15 cellular contexts compared by ENCODE assay signal in genomic region chr1:3618576-3618903, GRCh38. TPM values are rescaled to one million over a fixed set of nuclear protein-coding genes. Genes with fewer than 3 reads are reported as not detected.
"Had no signal": no experiment of that assay in that cellular context is flagged by ENCODE, and none has a peak within 500 bp of the region (broad histone marks: within the 10 kb centered on the region; RNA-seq: fewer than 3 reads in every experiment).

No MANE protein-coding gene starts in this region.

- H3K27ac Mint-ChIP-seq: activated B cell treated with CpG ODN at 0.5 μM for 24 hours; activated CD4-positive, alpha-beta T cell treated with anti-CD3 and anti-CD28 coated beads, Interleukin-2, amount 10 ng/mL, durations not matched to agents 24 days and 14 days; activated CD8-positive, alpha-beta T cell treated with anti-CD3 and anti-CD28 coated beads, Interleukin-2, amount 10 ng/mL, durations not matched to agents 7 days and 5 days; activated naive CD8-positive, alpha-beta T cell treated with anti-CD3 and anti-CD28 coated beads, Interleukin-2, amount 10 ng/mL, durations not matched to agents 7 days and 5 days; dendritic cell treated with granulocyte-macrophage colony-stimulating factor and Interleukin-4, amounts not matched to agents 40 ng/mL and 50 ng/mL, for 4 days had no signal

- H3K36me3 Mint-ChIP-seq: activated naive CD8-positive, alpha-beta T cell treated with anti-CD3 and anti-CD28 coated beads, Interleukin-2, amount 10 ng/mL, durations not matched to agents 7 days and 5 days; naive thymus-derived CD8-positive, alpha-beta T cell had no signal

- H3K27me3 Mint-ChIP-seq: stimulated activated naive CD8-positive, alpha-beta T cell treated with anti-CD3 and anti-CD28 coated beads, Interleukin-15, Interleukin-2, amounts not matched to agents 100 ng/mL and 50 ng/mL, for 24 hours had no signal

- H3K4me3 Mint-ChIP-seq: activated CD4-positive, alpha-beta T cell treated with anti-CD3 and anti-CD28 coated beads, Interleukin-2, amount 10 ng/mL, durations not matched to agents 24 days and 14 days; activated CD8-positive, alpha-beta T cell treated with anti-CD3 and anti-CD28 coated beads, Interleukin-2, amount 10 ng/mL, durations not matched to agents 7 days and 5 days; activated naive CD8-positive, alpha-beta T cell treated with anti-CD3 and anti-CD28 coated beads, Interleukin-2, amount 10 ng/mL, durations not matched to agents 7 days and 5 days; dendritic cell treated with granulocyte-macrophage colony-stimulating factor and Interleukin-4, amounts not matched to agents 40 ng/mL and 50 ng/mL, for 4 days had no signal

- H3K27ac ChIP-seq: heart right ventricle, neutrophil, skin epidermis, upper lobe of left lung had no signal

- H3K4me3 ChIP-seq: heart right ventricle, mucosa of descending colon, skin epidermis, upper lobe of left lung had no signal

- H3K9me3 Mint-ChIP-seq: activated B cell treated with CpG ODN at 0.5 μM for 24 hours; activated CD4-positive, alpha-beta T cell treated with anti-CD3 and anti-CD28 coated beads, Interleukin-2, amount 10 ng/mL, durations not matched to agents 24 days and 14 days; activated naive CD8-positive, alpha-beta T cell treated with anti-CD3 and anti-CD28 coated beads, Interleukin-2, amount 10 ng/mL, durations not matched to agents 7 days and 5 days; dendritic cell treated with granulocyte-macrophage colony-stimulating factor and Interleukin-4, amounts not matched to agents 40 ng/mL and 50 ng/mL, for 4 days; naive thymus-derived CD8-positive, alpha-beta T cell; stimulated activated naive CD8-positive, alpha-beta T cell treated with anti-CD3 and anti-CD28 coated beads, Interleukin-15, Interleukin-2, amounts not matched to agents 100 ng/mL and 50 ng/mL, for 24 hours had no signal

- FAIRE-seq: frontal cortex, TTC549 had no signal

- H3K36me3 ChIP-seq: upper lobe of left lung had no signal

- H3K9me3 ChIP-seq: heart right ventricle, mucosa of descending colon, neutrophil, upper lobe of left lung had no signal

RNA-seq across cellular contexts. Expression of gene TP73, which starts 33.8 kb away (rescaled TPM):
- total RNA-seq: epithelial cell of proximal tubule; naive thymus-derived CD8-positive, alpha-beta T cell had no signal
